ENCODE assay signal across 1 cellular context in genomic region chr4:37008199-37008598, GRCh38.
TF ChIP-seq lines count a peak whose summit lies in the region.

No MANE protein-coding gene starts in this region.

TF ChIP-seq in K562, 482 proteins besides CTCF, POLR2A, EP300 and RAD21 (continued from another document):
- TF ChIP-seq MGA (IDR thresholded peaks at IDR 0.05) (peak; percentile 57), CBFA2T2 (conservative IDR thresholded peaks at IDR 0.05) (no peak), CBX1 (IDR thresholded peaks at IDR 0.05; ENCODE audit: low read depth) (no peak), MAFG (tag; conservative IDR thresholded peaks at IDR 0.05) (peak; percentile 54), ZNF165 (CRISPR knock-in tag; IDR thresholded peaks at IDR 0.05; ENCODE audit: borderline replicate concordance) (no peak), ZNF551 (CRISPR knock-in tag; IDR thresholded peaks at IDR 0.05) (no peak), MYBL2 (IDR thresholded peaks at IDR 0.05; ENCODE audit: low read depth) (no peak), MYBL2 (CRISPR knock-in tag; IDR thresholded peaks at IDR 0.05; ENCODE audit: borderline replicate concordance) (no peak), NR2C2 (CRISPR knock-in tag; IDR thresholded peaks at IDR 0.05) (no peak), NR2C2 (tag; IDR thresholded peaks at IDR 0.05) (no peak), CREB3 (tag; conservative IDR thresholded peaks at IDR 0.05; ENCODE audit: low read depth) (no peak)
